1 cellular context compared by ENCODE assay signal in the genomic region with DNA sequence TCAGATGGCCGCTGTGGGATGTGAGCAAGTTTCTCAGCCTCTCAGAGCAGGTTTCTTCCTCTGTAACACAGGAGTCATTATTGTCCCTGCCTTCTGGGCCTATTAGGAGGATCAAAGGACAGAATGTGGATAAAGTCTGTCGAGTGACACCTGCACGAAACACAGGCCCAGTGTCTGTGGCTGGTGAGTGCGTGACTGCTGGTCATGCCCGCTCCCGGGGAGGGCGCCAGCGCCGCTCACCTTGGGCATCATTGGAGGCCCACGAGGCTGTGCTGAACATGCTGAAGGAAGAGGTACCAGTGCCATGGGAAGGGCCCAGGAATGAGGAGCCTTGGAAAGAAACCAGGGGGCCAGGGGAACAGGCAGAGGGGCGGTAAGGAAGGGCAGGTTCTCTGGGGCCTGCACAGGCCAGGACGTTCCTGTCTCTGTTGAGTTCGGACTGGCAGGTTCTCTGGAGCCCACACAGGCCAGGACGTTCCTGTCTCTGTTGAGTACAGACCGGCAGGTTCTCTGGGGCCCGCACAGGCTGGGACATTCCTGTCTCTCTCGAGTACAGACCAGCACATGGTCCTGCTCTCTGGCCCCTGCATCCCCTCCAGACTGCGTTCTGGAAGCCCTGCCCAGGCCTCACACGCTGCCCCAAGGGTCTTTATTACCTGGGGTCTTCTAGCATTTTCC.
TF ChIP-seq lines count a peak whose summit lies in the region.

No MANE protein-coding gene starts in this region.

TF ChIP-seq in WTC11, 78 proteins besides CTCF, POLR2A, EP300 and RAD21 (continued from another document):
- TF ChIP-seq, protein P1, sequence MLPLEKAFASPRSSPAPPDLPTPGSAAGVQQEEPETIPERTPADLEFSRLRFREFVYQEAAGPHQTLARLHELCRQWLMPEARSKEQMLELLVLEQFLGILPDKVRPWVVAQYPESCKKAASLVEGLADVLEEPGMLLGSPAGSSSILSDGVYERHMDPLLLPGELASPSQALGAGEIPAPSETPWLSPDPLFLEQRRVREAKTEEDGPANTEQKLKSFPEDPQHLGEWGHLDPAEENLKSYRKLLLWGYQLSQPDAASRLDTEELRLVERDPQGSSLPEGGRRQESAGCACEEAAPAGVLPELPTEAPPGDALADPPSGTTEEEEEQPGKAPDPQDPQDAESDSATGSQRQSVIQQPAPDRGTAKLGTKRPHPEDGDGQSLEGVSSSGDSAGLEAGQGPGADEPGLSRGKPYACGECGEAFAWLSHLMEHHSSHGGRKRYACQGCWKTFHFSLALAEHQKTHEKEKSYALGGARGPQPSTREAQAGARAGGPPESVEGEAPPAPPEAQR (CRISPR knock-in tag; IDR thresholded peaks at IDR 0.05): no peak
- no peak for TF ChIP-seq MYBL2 (CRISPR knock-in tag; IDR thresholded peaks at IDR 0.05)
- no peak for TF ChIP-seq PRRX2 (CRISPR knock-in tag; IDR thresholded peaks at IDR 0.05)
- TF ChIP-seq, protein P2, sequence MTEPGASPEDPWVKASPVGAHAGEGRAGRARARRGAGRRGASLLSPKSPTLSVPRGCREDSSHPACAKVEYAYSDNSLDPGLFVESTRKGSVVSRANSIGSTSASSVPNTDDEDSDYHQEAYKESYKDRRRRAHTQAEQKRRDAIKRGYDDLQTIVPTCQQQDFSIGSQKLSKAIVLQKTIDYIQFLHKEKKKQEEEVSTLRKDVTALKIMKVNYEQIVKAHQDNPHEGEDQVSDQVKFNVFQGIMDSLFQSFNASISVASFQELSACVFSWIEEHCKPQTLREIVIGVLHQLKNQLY (CRISPR knock-in tag; IDR thresholded peaks at IDR 0.05): no peak
- TF ChIP-seq ZNF396 (CRISPR knock-in tag; IDR thresholded peaks at IDR 0.05; ENCODE audit: borderline replicate concordance): no peak
- no peak for TF ChIP-seq GABPB1 (CRISPR knock-in tag; IDR thresholded peaks at IDR 0.05)
- TF ChIP-seq, protein P3, sequence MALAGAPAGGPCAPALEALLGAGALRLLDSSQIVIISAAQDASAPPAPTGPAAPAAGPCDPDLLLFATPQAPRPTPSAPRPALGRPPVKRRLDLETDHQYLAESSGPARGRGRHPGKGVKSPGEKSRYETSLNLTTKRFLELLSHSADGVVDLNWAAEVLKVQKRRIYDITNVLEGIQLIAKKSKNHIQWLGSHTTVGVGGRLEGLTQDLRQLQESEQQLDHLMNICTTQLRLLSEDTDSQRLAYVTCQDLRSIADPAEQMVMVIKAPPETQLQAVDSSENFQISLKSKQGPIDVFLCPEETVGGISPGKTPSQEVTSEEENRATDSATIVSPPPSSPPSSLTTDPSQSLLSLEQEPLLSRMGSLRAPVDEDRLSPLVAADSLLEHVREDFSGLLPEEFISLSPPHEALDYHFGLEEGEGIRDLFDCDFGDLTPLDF (CRISPR knock-in tag; IDR thresholded peaks at IDR 0.05): no peak
- no peak for TF ChIP-seq GTF2I (CRISPR knock-in tag; conservative IDR thresholded peaks at IDR 0.05)
- no peak for TF ChIP-seq TP53 (CRISPR knock-in tag; IDR thresholded peaks at IDR 0.05)
- TF ChIP-seq ZNF219 (CRISPR knock-in tag; IDR thresholded peaks at IDR 0.05; ENCODE audit: borderline replicate concordance): no peak
- TF ChIP-seq, protein P4, sequence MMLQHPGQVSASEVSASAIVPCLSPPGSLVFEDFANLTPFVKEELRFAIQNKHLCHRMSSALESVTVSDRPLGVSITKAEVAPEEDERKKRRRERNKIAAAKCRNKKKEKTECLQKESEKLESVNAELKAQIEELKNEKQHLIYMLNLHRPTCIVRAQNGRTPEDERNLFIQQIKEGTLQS (CRISPR knock-in tag; conservative IDR thresholded peaks at IDR 0.05): no peak
- TF ChIP-seq, protein P5, sequence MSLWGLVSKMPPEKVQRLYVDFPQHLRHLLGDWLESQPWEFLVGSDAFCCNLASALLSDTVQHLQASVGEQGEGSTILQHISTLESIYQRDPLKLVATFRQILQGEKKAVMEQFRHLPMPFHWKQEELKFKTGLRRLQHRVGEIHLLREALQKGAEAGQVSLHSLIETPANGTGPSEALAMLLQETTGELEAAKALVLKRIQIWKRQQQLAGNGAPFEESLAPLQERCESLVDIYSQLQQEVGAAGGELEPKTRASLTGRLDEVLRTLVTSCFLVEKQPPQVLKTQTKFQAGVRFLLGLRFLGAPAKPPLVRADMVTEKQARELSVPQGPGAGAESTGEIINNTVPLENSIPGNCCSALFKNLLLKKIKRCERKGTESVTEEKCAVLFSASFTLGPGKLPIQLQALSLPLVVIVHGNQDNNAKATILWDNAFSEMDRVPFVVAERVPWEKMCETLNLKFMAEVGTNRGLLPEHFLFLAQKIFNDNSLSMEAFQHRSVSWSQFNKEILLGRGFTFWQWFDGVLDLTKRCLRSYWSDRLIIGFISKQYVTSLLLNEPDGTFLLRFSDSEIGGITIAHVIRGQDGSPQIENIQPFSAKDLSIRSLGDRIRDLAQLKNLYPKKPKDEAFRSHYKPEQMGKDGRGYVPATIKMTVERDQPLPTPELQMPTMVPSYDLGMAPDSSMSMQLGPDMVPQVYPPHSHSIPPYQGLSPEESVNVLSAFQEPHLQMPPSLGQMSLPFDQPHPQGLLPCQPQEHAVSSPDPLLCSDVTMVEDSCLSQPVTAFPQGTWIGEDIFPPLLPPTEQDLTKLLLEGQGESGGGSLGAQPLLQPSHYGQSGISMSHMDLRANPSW (CRISPR knock-in tag; conservative IDR thresholded peaks at IDR 0.05; ENCODE audit: low read depth): no peak
- TF ChIP-seq, protein P6, sequence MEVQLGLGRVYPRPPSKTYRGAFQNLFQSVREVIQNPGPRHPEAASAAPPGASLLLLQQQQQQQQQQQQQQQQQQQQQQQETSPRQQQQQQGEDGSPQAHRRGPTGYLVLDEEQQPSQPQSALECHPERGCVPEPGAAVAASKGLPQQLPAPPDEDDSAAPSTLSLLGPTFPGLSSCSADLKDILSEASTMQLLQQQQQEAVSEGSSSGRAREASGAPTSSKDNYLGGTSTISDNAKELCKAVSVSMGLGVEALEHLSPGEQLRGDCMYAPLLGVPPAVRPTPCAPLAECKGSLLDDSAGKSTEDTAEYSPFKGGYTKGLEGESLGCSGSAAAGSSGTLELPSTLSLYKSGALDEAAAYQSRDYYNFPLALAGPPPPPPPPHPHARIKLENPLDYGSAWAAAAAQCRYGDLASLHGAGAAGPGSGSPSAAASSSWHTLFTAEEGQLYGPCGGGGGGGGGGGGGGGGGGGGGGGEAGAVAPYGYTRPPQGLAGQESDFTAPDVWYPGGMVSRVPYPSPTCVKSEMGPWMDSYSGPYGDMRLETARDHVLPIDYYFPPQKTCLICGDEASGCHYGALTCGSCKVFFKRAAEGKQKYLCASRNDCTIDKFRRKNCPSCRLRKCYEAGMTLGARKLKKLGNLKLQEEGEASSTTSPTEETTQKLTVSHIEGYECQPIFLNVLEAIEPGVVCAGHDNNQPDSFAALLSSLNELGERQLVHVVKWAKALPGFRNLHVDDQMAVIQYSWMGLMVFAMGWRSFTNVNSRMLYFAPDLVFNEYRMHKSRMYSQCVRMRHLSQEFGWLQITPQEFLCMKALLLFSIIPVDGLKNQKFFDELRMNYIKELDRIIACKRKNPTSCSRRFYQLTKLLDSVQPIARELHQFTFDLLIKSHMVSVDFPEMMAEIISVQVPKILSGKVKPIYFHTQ (CRISPR knock-in tag; IDR thresholded peaks at IDR 0.05): no peak
- no peak for TF ChIP-seq TCF7 (CRISPR knock-in tag; IDR thresholded peaks at IDR 0.05; ENCODE audit: low read depth)
- no peak for TF ChIP-seq SMAD4 (CRISPR knock-in tag; IDR thresholded peaks at IDR 0.05)
- TF ChIP-seq FOXK1 (CRISPR knock-in tag; IDR thresholded peaks at IDR 0.05): no peak
TF ChIP-seq in WTC11: peak in this region for 0.
